In the genomic region with DNA sequence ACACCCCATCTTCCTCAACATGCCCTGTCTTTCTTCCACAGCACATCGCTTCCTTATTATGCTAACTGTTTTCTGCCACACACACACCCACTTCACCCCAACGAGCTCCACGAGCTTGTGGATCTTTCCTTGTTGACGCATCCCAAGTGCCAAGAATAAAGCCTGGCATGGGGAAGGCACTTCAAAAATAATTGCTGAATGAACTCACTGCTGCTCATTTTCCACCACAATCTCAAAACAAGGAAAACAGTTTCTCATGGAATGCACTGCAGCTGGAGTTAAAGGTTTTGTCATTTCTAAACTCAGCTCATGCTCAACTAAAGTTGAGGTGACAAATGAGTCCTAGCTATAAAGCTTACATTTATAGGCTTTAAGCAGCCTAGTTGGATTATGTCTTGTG, we compare ENCODE assay signal across 22 cellular contexts.
"Had no signal": no experiment of that assay in that cellular context is flagged by ENCODE, and none has a peak within 500 bp of the region (broad histone marks: within the 10 kb centered on the region; RNA-seq: fewer than 3 reads in every experiment).

No MANE protein-coding gene starts in this region.

- H3K27me3 Mint-ChIP-seq: activated CD4-positive, alpha-beta memory T cell treated with anti-CD3 and anti-CD28 coated beads for 36 hours; activated naive CD8-positive, alpha-beta T cell treated with anti-CD3 and anti-CD28 coated beads, Interleukin-2, amount 50 U/mL, for 24 hours; natural killer cell treated with Interleukin-12 subunit alpha and Interleukin-12 subunit beta and Interleukin-15 and Interleukin-18, amount 100 ng/mL, for 72 hours had no signal

- H3K27me3 ChIP-seq: heart left ventricle, neutrophil, ovary, spleen, upper lobe of left lung had no signal

- ATAC-seq: activated naive CD8-positive, alpha-beta T cell treated with anti-CD3 and anti-CD28 coated beads, Interleukin-2, amount 50 U/mL, for 24 hours; heart left ventricle; left ventricle myocardium superior; natural killer cell treated with Interleukin-12 subunit alpha and Interleukin-12 subunit beta and Interleukin-15 and Interleukin-18, amount 100 ng/mL, for 72 hours; stimulated activated naive CD8-positive, alpha-beta T cell treated with anti-CD3 and anti-CD28 coated beads, Interleukin-15, Interleukin-2, amounts not matched to agents 100 U/mL and 50 U/mL, for 24 hours had no signal

- H3K9me3 ChIP-seq: esophagus muscularis mucosa, heart left ventricle, neutrophil, ovary, prostate gland, spleen, upper lobe of left lung had no signal

- H3K36me3 Mint-ChIP-seq: brain; mesothelial cell of epicardium; natural killer cell treated with Interleukin-12 subunit alpha and Interleukin-12 subunit beta and Interleukin-15 and Interleukin-18, amount 100 ng/mL, for 72 hours had no signal

- H3K9me3 Mint-ChIP-seq: activated CD4-positive, alpha-beta memory T cell treated with anti-CD3 and anti-CD28 coated beads for 36 hours; activated naive CD8-positive, alpha-beta T cell treated with anti-CD3 and anti-CD28 coated beads, Interleukin-2, amount 50 U/mL, for 24 hours; activated T-helper 1 cell treated with anti-CD3 and anti-CD28 coated beads, Interleukin-12 subunit alpha, Interleukin-12 subunit beta, Interleukin-2, Interleukin-4 antibody, amounts not matched to agents 30 ng/mL and 10 ng/mL and 1 ng/mL, durations not matched to agents 14 hours and 24 hours and 36 hours; brain; mesothelial cell of epicardium; natural killer cell treated with Interleukin-12 subunit alpha and Interleukin-12 subunit beta and Interleukin-15 and Interleukin-18, amount 100 ng/mL, for 72 hours; T-helper 1 cell treated with Interleukin-12 subunit alpha and Interleukin-12 subunit beta and Interleukin-4 antibody, amounts not matched to agents 30 μg/mL and 1 μg/mL, for 36 hours had no signal

- H3K4me1 Mint-ChIP-seq: activated naive CD8-positive, alpha-beta T cell treated with anti-CD3 and anti-CD28 coated beads, Interleukin-2, amount 50 U/mL, for 24 hours had no signal

- H3K4me3 ChIP-seq: esophagus muscularis mucosa, heart left ventricle, ovary, prostate gland, spleen, upper lobe of left lung had no signal

- H3K4me3 Mint-ChIP-seq: activated CD4-positive, alpha-beta memory T cell treated with anti-CD3 and anti-CD28 coated beads for 36 hours; activated naive CD8-positive, alpha-beta T cell treated with anti-CD3 and anti-CD28 coated beads, Interleukin-2, amount 50 U/mL, for 24 hours; activated T-helper 1 cell treated with anti-CD3 and anti-CD28 coated beads, Interleukin-12 subunit alpha, Interleukin-12 subunit beta, Interleukin-2, Interleukin-4 antibody, amounts not matched to agents 30 ng/mL and 10 ng/mL and 1 ng/mL, durations not matched to agents 14 hours and 24 hours and 36 hours; brain; mesothelial cell of epicardium; natural killer cell treated with Interleukin-12 subunit alpha and Interleukin-12 subunit beta and Interleukin-15 and Interleukin-18, amount 100 ng/mL, for 72 hours; T-helper 1 cell treated with Interleukin-12 subunit alpha and Interleukin-12 subunit beta and Interleukin-4 antibody, amounts not matched to agents 30 μg/mL and 1 μg/mL, for 36 hours had no signal

- H3K36me3 ChIP-seq: esophagus muscularis mucosa, heart left ventricle, neutrophil, ovary, prostate gland, spleen, upper lobe of left lung had no signal

- H3K27ac Mint-ChIP-seq: activated CD4-positive, alpha-beta memory T cell treated with anti-CD3 and anti-CD28 coated beads for 36 hours; activated naive CD8-positive, alpha-beta T cell treated with anti-CD3 and anti-CD28 coated beads, Interleukin-2, amount 50 U/mL, for 24 hours; activated T-helper 1 cell treated with anti-CD3 and anti-CD28 coated beads, Interleukin-12 subunit alpha, Interleukin-12 subunit beta, Interleukin-2, Interleukin-4 antibody, amounts not matched to agents 30 ng/mL and 10 ng/mL and 1 ng/mL, durations not matched to agents 14 hours and 24 hours and 36 hours; brain; natural killer cell treated with Interleukin-12 subunit alpha and Interleukin-12 subunit beta and Interleukin-15 and Interleukin-18, amount 100 ng/mL, for 72 hours; T-helper 1 cell treated with Interleukin-12 subunit alpha and Interleukin-12 subunit beta and Interleukin-4 antibody, amounts not matched to agents 30 μg/mL and 1 μg/mL, for 36 hours had no signal

- DNase-seq: activated CD4-positive, alpha-beta memory T cell treated with anti-CD3 and anti-CD28 coated beads for 36 hours; activated CD4-positive, alpha-beta T cell treated with anti-CD3 and anti-CD28 coated beads for 48 hours; activated gamma-delta T cell; activated naive CD4-positive, alpha-beta T cell treated with anti-CD3 and anti-CD28 coated beads, Interleukin-2, amount 50 U/mL, for 16 hours; activated naive CD8-positive, alpha-beta T cell treated with anti-CD3 and anti-CD28 coated beads, Interleukin-2, amount 50 U/mL, for 24 hours; effector memory CD4-positive, alpha-beta T cell; heart left ventricle; left ventricle myocardium superior; mammary epithelial cell; ovary; spleen; stimulated activated CD4-positive, alpha-beta T cell treated with anti-CD3 and anti-CD28 coated beads, Interleukin-4, amount 100 ng/mL, for 24 hours; stimulated activated naive CD8-positive, alpha-beta T cell treated with anti-CD3 and anti-CD28 coated beads, Interleukin-15, Interleukin-2, amounts not matched to agents 100 U/mL and 50 U/mL, for 24 hours; upper lobe of left lung had no signal

- H3K27ac ChIP-seq: esophagus muscularis mucosa, heart left ventricle, neutrophil, ovary, prostate gland, spleen, upper lobe of left lung had no signal

- H3K4me1 ChIP-seq: esophagus muscularis mucosa, prostate gland, spleen, upper lobe of left lung had no signal
